Comparison of ENCODE assay signal across 20 cellular contexts in genomic region chr2:100248044-100248330, GRCh38.
DNase-seq lines count a peak whose midpoint lies in the region; ATAC-seq and TF ChIP-seq lines count a peak whose summit lies in the region.
"Had no signal": no experiment of that assay in that cellular context is flagged by ENCODE, and none has a peak within 500 bp of the region (broad histone marks: within the 10 kb centered on the region; RNA-seq: fewer than 3 reads in every experiment).

No MANE protein-coding gene starts in this region.

- H2BK5ac ChIP-seq in H9 (ENCODE audit: insufficient read length, low read length) = no peak overlapping the region

- no peaks in the 10 kb centered on the region for H3K36me3 ChIP-seq in DOHH2 (ENCODE audit: control insufficient read depth, low read length)
- H3K36me3 ChIP-seq: adrenal gland had no signal

- peaks cover 18% of the 10 kb centered on the region for H3F3A ChIP-seq in DOHH2 (ENCODE audit: control insufficient read depth, insufficient read depth)

- no peak overlapping the region for H3K14ac ChIP-seq in H9 (ENCODE audit: insufficient read depth, low read length)

- H3K18ac ChIP-seq in H9 (ENCODE audit: insufficient read length, low read depth, low read length) = no peak overlapping the region

- intact Hi-C loops in left ventricle myocardium superior (cut with micrococcal nuclease) = no loop called here

- no peaks in the 10 kb centered on the region for H3K79me1 ChIP-seq in H9 (ENCODE audit: insufficient read depth, low read depth, low read length, poor library complexity, severe bottlenecking)

- H3K4me2 ChIP-seq in DOHH2 (ENCODE audit: low read length) (peak overlapping the region; percentile 78), H9 (ENCODE audit: insufficient read depth, insufficient read length, low read length) (no peak overlapping the region)

- H3K9me2 ChIP-seq in DOHH2 (replicated peaks; ENCODE audit: control insufficient read depth, low read length) = no peaks in the 10 kb centered on the region

- ATAC-seq in GM19328 (IDR thresholded peaks at IDR 0.05; ENCODE audit: unreplicated experiment) (peak; percentile 21), HG02852 (IDR thresholded peaks at IDR 0.05; ENCODE audit: unreplicated experiment) (peak; percentile 1), left ventricle myocardium superior (no peak), HG02798 (IDR thresholded peaks at IDR 0.05; ENCODE audit: poor library complexity, unreplicated experiment) (no peak)
- ATAC-seq: activated T-cell treated with anti-CD3 and anti-CD28 coated beads, Interleukin-2, amount 50 U/mL, for 4 hours; Panc1; psoas muscle had no signal

- H4K5ac ChIP-seq in H9 (ENCODE audit: insufficient read length, low read depth, low read length) = no peak overlapping the region

- H4K91ac ChIP-seq in H9 (ENCODE audit: insufficient read length, low read depth, low read length) = no peak overlapping the region

- no peak overlapping the region for H3K4ac ChIP-seq in H9 (ENCODE audit: low read depth, low read length)

- H3K9me3 ChIP-seq in DOHH2 (ENCODE audit: control insufficient read depth, insufficient read depth, low read length) (no peaks in the 10 kb centered on the region), H9 (ENCODE audit: control insufficient read depth, low read depth, low read length) (no peaks in the 10 kb centered on the region)
- H3K9me3 ChIP-seq: adrenal gland, Caco-2, psoas muscle had no signal

- no peak overlapping the region for H3K9ac ChIP-seq in H9 (ENCODE audit: extremely low read depth, insufficient read length, low read length)

- TF ChIP-seq CTCF in DOHH2 (IDR thresholded peaks at IDR 0.05; ENCODE audit: low read depth, low read length, poor library complexity, severe bottlenecking) = no peak
- no peak for TF ChIP-seq CTCF in H9 (conservative IDR thresholded peaks at IDR 0.05)

- H3K27me3 ChIP-seq in DOHH2 (ENCODE audit: control insufficient read depth, low read length) = no peaks in the 10 kb centered on the region
- no peaks in the 10 kb centered on the region for H3K27me3 ChIP-seq in H9 (ENCODE audit: insufficient read depth, low read length)
- H3K27me3 ChIP-seq: adrenal gland had no signal

- no peak overlapping the region for H2BK20ac ChIP-seq in H9 (ENCODE audit: low read depth, low read length, poor library complexity, severe bottlenecking)

- no peak overlapping the region for H3K23ac ChIP-seq in H9 (ENCODE audit: insufficient read length, low read depth, low read length)

- H3K27ac Mint-ChIP-seq in IgD-negative memory B cell (peak overlapping the region; percentile 63 to 98 (median 95)), H9 (no peak overlapping the region)
- H3K27ac Mint-ChIP-seq: T-helper 1 cell treated with Interleukin-12 subunit alpha and Interleukin-12 subunit beta and Interleukin-4 antibody, amounts not matched to agents 30 μg/mL and 1 μg/mL, for 36 hours had no signal

- peaks cover 0 to 5% (median 2%) of the 10 kb centered on the region in 3 donors for H3K9me3 Mint-ChIP-seq in IgD-negative memory B cell
- no peaks in the 10 kb centered on the region for H3K9me3 Mint-ChIP-seq in H9
- H3K9me3 Mint-ChIP-seq: activated T-cell treated with anti-CD3 and anti-CD28 coated beads, Interleukin-2, amount 50 U/mL, for 4 hours; T-helper 1 cell treated with Interleukin-12 subunit alpha and Interleukin-12 subunit beta and Interleukin-4 antibody, amounts not matched to agents 30 μg/mL and 1 μg/mL, for 36 hours had no signal

- H3K79me2 ChIP-seq in DOHH2 (ENCODE audit: control insufficient read depth, low read length) (no peaks in the 10 kb centered on the region), H9 (ENCODE audit: insufficient read depth, low read length) (no peaks in the 10 kb centered on the region)

- peaks cover 4% of the 10 kb centered on the region for H3K36me3 Mint-ChIP-seq in IgD-negative memory B cell
- H3K36me3 Mint-ChIP-seq in H9 (ENCODE audit: insufficient read depth in 1 of 3, low read depth in 3 of 3) = no peaks in the 10 kb centered on the region

- no peak overlapping the region for H2BK15ac ChIP-seq in H9 (ENCODE audit: low read depth, low read length)

- H3K27me3 Mint-ChIP-seq in IgD-negative memory B cell (peaks cover 37% of the 10 kb centered on the region), H9 (ENCODE audit: low read depth) (peaks cover 26% of the 10 kb centered on the region)

- no peak overlapping the region for H2AK5ac ChIP-seq in H9 (ENCODE audit: insufficient read length, low read length)

- no peak overlapping the region for H4K8ac ChIP-seq in H9 (replicated peaks; ENCODE audit: insufficient read length, low read depth, low read length)

- WGBS in H9 (ENCODE audit: extremely low coverage, insufficient read length, low lambda C conversion rate) = no CpG with 5 or more reads among the region's 4 CpGs

- no peaks in the 10 kb centered on the region for H4K20me1 ChIP-seq in DOHH2 (ENCODE audit: control insufficient read depth, insufficient read depth, low read depth, low read length)
- H4K20me1 ChIP-seq in H9 (ENCODE audit: control insufficient read depth, insufficient read depth, insufficient read length) = no peaks in the 10 kb centered on the region

- no peak overlapping the region for H3T11ph ChIP-seq in H9 (ENCODE audit: low read length)

- H3K4me3 Mint-ChIP-seq in IgD-negative memory B cell (peak overlapping the region; percentile 54 to 92 (median 68)), H9 (no peak overlapping the region)
- H3K4me3 Mint-ChIP-seq: activated T-cell treated with anti-CD3 and anti-CD28 coated beads, Interleukin-2, amount 50 U/mL, for 4 hours; T-helper 1 cell treated with Interleukin-12 subunit alpha and Interleukin-12 subunit beta and Interleukin-4 antibody, amounts not matched to agents 30 μg/mL and 1 μg/mL, for 36 hours had no signal

- H3K4me1 ChIP-seq in DOHH2 (ENCODE audit: control insufficient read depth, low read length) (peaks cover 96% of the 10 kb centered on the region), H9 (ENCODE audit: insufficient read depth, low read length) (no peaks in the 10 kb centered on the region; the same call in 1 of the 2 replicates)
- H3K4me1 ChIP-seq: adrenal gland, Caco-2, psoas muscle had no signal

- no peak overlapping the region for H2BK12ac ChIP-seq in H9 (ENCODE audit: insufficient read length, low read depth, low read length)

- H3K27ac ChIP-seq in DOHH2 (ENCODE audit: low read depth, low read length) = peak overlapping the region; percentile 91
- H3K27ac ChIP-seq in H9 (ENCODE audit: insufficient read length, low read depth, low read length) = no peak overlapping the region
- H3K27ac ChIP-seq: adrenal gland, psoas muscle had no signal

- no peak overlapping the region for H2AFZ ChIP-seq in H9 (ENCODE audit: low read length)

- H3K23me2 ChIP-seq in H9 (ENCODE audit: insufficient read length, low read depth, low read length, poor library complexity, severe bottlenecking) = no peaks in the 10 kb centered on the region

- H2BK120ac ChIP-seq in H9 (ENCODE audit: low read depth, low read length, poor library complexity, severe bottlenecking) = no peak overlapping the region

- DNase-seq in iPS-NIHi7 (ENCODE audit: extremely low spot score) (no peak), left ventricle myocardium superior (no peak), H9 (no peak)
- DNase-seq: ACHN; activated CD4-positive, alpha-beta T cell treated with anti-CD3 and anti-CD28 coated beads for 48 hours; activated T-cell treated with anti-CD3 and anti-CD28 coated beads, Interleukin-2, amount 50 U/mL, for 4 hours; Caco-2; cerebellar nuclear complex; glutamatergic neuron; NCI-H226; psoas muscle; stimulated activated CD8-positive, alpha-beta memory T cell treated with anti-CD3 and anti-CD28 coated beads, Interleukin-4, amount 100 ng/mL, for 48 hours had no signal

- peaks cover 44 to 49% (median 44%) of the 10 kb centered on the region in 3 donors for H3K4me1 Mint-ChIP-seq in IgD-negative memory B cell
- H3K4me1 Mint-ChIP-seq in H9 = peaks cover 2 to 12% of the 10 kb centered on the region in 2 experiments

- H3K4me3 ChIP-seq in DOHH2 (ENCODE audit: low read length) = peak overlapping the region; percentile 36
- H3K4me3 ChIP-seq: adrenal gland, psoas muscle had no signal

- no peak overlapping the region for H3K56ac ChIP-seq in H9 (ENCODE audit: insufficient read length, low read depth, low read length)

Comparison
In these comparisons a context has a peak if more than half of its experiments do, and no peak if none do; other contexts are left out.
1. ATAC-seq: peak in GM19328 (single experiment) and HG02852 (single experiment); none in left ventricle myocardium superior (single experiment) and HG02798 (single experiment).
2. H3K27ac Mint-ChIP-seq: peak in IgD-negative memory B cell (3 of 3); none in H9 (0 of 3).
3. H3K4me3 Mint-ChIP-seq: peak in IgD-negative memory B cell (4 of 4); none in H9 (0 of 2).